1 cellular context compared by ENCODE assay signal in genomic region chrX:53093177-53093655, GRCh38.
TF ChIP-seq lines count a peak whose summit lies in the region.

No MANE protein-coding gene starts in this region.

TF ChIP-seq in HEK293, 187 proteins besides CTCF, POLR2A, EP300 and RAD21 (continued from another document and continues in another):
- no peak for TF ChIP-seq HIC1 (tag by site-specific recombination; IDR thresholded peaks at IDR 0.05)
- TF ChIP-seq ZNF202 (tag by site-specific recombination; IDR thresholded peaks at IDR 0.05; ENCODE audit: borderline replicate concordance) = no peak
- no peak for TF ChIP-seq ZNF350 (tag by site-specific recombination; IDR thresholded peaks at IDR 0.05)
- no peak for TF ChIP-seq ZNF585B (tag by site-specific recombination; IDR thresholded peaks at IDR 0.05)
- TF ChIP-seq ZNF26 (tag by site-specific recombination; IDR thresholded peaks at IDR 0.05) = no peak
- no peak for TF ChIP-seq PRDM4 (tag by site-specific recombination; IDR thresholded peaks at IDR 0.05)
- TF ChIP-seq KLF1 (tag by site-specific recombination; IDR thresholded peaks at IDR 0.05) = peak; percentile 29; the same call in 1 of the 2 replicates
- TF ChIP-seq MZF1 (tag by site-specific recombination; IDR thresholded peaks at IDR 0.05; ENCODE audit: borderline replicate concordance) = no peak
- TF ChIP-seq, protein P1, sequence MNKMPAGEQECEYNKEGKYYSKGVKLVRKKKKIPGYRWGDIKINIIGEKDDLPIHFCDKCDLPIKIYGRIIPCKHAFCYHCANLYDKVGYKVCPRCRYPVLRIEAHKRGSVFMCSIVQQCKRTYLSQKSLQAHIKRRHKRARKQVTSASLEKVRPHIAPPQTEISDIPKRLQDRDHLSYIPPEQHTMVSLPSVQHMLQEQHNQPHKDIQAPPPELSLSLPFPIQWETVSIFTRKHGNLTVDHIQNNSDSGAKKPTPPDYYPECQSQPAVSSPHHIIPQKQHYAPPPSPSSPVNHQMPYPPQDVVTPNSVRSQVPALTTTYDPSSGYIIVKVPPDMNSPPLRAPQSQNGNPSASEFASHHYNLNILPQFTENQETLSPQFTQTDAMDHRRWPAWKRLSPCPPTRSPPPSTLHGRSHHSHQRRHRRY (tag by site-specific recombination; IDR thresholded peaks at IDR 0.05) = no peak
- TF ChIP-seq ZBTB26 (tag by site-specific recombination; optimal IDR thresholded peaks at IDR 0.05) = no peak
- TF ChIP-seq ZNF10 (tag by site-specific recombination; IDR thresholded peaks at IDR 0.05) = no peak
- no peak for TF ChIP-seq ZNF23 (tag by site-specific recombination; IDR thresholded peaks at IDR 0.05; ENCODE audit: borderline replicate concordance)
- TF ChIP-seq ZNF248 (tag by site-specific recombination; IDR thresholded peaks at IDR 0.05) = no peak
- TF ChIP-seq ZFP41 (tag by site-specific recombination; IDR thresholded peaks at IDR 0.05; ENCODE audit: borderline replicate concordance) = no peak
- TF ChIP-seq ZNF223 (tag by site-specific recombination; IDR thresholded peaks at IDR 0.05) = no peak
- no peak for TF ChIP-seq ZNF76 (tag by site-specific recombination; IDR thresholded peaks at IDR 0.05; ENCODE audit: borderline replicate concordance, low read depth)
- no peak for TF ChIP-seq ZNF707 (tag by site-specific recombination; IDR thresholded peaks at IDR 0.05)
- TF ChIP-seq, protein P2, sequence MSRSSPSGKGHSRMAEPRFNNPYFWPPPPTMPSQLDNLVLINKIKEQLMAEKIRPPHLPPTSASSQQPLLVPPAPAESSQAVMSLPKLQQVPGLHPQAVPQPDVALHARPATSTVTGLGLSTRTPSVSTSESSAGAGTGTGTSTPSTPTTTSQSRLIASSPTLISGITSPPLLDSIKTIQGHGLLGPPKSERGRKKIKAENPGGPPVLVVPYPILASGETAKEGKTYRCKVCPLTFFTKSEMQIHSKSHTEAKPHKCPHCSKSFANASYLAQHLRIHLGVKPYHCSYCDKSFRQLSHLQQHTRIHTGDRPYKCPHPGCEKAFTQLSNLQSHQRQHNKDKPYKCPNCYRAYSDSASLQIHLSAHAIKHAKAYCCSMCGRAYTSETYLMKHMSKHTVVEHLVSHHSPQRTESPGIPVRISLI (tag by site-specific recombination; IDR thresholded peaks at IDR 0.05) = no peak
- TF ChIP-seq, protein P3, sequence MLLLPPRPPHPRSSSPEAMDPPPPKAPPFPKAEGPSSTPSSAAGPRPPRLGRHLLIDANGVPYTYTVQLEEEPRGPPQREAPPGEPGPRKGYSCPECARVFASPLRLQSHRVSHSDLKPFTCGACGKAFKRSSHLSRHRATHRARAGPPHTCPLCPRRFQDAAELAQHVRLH (tag by site-specific recombination; IDR thresholded peaks at IDR 0.05) = peak; percentile 73; the same call in 1 of the 2 replicates
- no peak for TF ChIP-seq ZBTB20 (tag by site-specific recombination; IDR thresholded peaks at IDR 0.05)
- TF ChIP-seq SP2 (tag by site-specific recombination; IDR thresholded peaks at IDR 0.05) = peak; percentile 3
- no peak for TF ChIP-seq ZNF280C (tag by site-specific recombination; IDR thresholded peaks at IDR 0.05)
- TF ChIP-seq ZNF660 (tag by site-specific recombination; IDR thresholded peaks at IDR 0.05) = no peak
- no peak; the same call in 1 of the 2 replicates for TF ChIP-seq ZNF518A (tag by site-specific recombination; conservative IDR thresholded peaks at IDR 0.05; ENCODE audit: low read depth)
- no peak for TF ChIP-seq ZBTB6 (tag by site-specific recombination; IDR thresholded peaks at IDR 0.05)
- peak; percentile 16 for TF ChIP-seq SP3 (tag by site-specific recombination; IDR thresholded peaks at IDR 0.05)
- no peak for TF ChIP-seq GLIS2 (tag by site-specific recombination; IDR thresholded peaks at IDR 0.05)
- no peak for TF ChIP-seq ZNF292 (tag by site-specific recombination; IDR thresholded peaks at IDR 0.05; ENCODE audit: borderline replicate concordance, low read depth)
- TF ChIP-seq ZNF214 (tag by site-specific recombination; IDR thresholded peaks at IDR 0.05; ENCODE audit: borderline replicate concordance) = no peak
- no peak for TF ChIP-seq ZNF169 (tag by site-specific recombination; IDR thresholded peaks at IDR 0.05)
- TF ChIP-seq ZNF654 (tag by site-specific recombination; IDR thresholded peaks at IDR 0.05; ENCODE audit: low read depth) = peak; percentile 73
- TF ChIP-seq INSM2 (tag by site-specific recombination; IDR thresholded peaks at IDR 0.05) = no peak
- TF ChIP-seq ZBTB21 (tag by site-specific recombination; IDR thresholded peaks at IDR 0.05) = no peak; the same call in 1 of the 2 replicates
- peak; percentile 9; the same call in 1 of the 2 replicates for TF ChIP-seq ZFP69B (tag by site-specific recombination; IDR thresholded peaks at IDR 0.05)
- TF ChIP-seq KLF8 (tag by site-specific recombination; IDR thresholded peaks at IDR 0.05) = peak; percentile 81
- TF ChIP-seq ZSCAN16 (tag by site-specific recombination; IDR thresholded peaks at IDR 0.05) = no peak
- TF ChIP-seq ZNF341 (tag by site-specific recombination; IDR thresholded peaks at IDR 0.05; ENCODE audit: low read depth) = peak; percentile 47; the same call in 1 of the 2 replicates
- TF ChIP-seq RBAK (tag by site-specific recombination; IDR thresholded peaks at IDR 0.05) = no peak
- TF ChIP-seq ZNF311 (tag by site-specific recombination; IDR thresholded peaks at IDR 0.05; ENCODE audit: borderline replicate concordance) = no peak
- no peak for TF ChIP-seq ZNF624 (tag by site-specific recombination; IDR thresholded peaks at IDR 0.05)
- no peak for TF ChIP-seq ZBTB7A (tag by site-specific recombination; IDR thresholded peaks at IDR 0.05; ENCODE audit: low read depth)
